ENCODE assay signal across 2 cellular contexts in genomic region chr12:52990206-52990605, GRCh38.
TF ChIP-seq lines count a peak whose summit lies in the region.

No MANE protein-coding gene starts in this region.

TF ChIP-seq in GM23338, 12 proteins besides CTCF, POLR2A, EP300 and RAD21:
- no peak for TF ChIP-seq ZNF331 (CRISPR knock-in tag; IDR thresholded peaks at IDR 0.05; ENCODE audit: low read depth)
- no peak for TF ChIP-seq STAT1 (IDR thresholded peaks at IDR 0.05; ENCODE audit: unreplicated experiment)
- no peak for TF ChIP-seq ZNF462 (CRISPR knock-in tag; IDR thresholded peaks at IDR 0.05)
- TF ChIP-seq JUNB (IDR thresholded peaks at IDR 0.05; ENCODE audit: unreplicated experiment): no peak
- no peak for TF ChIP-seq REST (IDR thresholded peaks at IDR 0.05; ENCODE audit: unreplicated experiment)
- no peak for TF ChIP-seq NANOG (IDR thresholded peaks at IDR 0.05; ENCODE audit: borderline replicate concordance)
- TF ChIP-seq ZNF114 (CRISPR knock-in tag; IDR thresholded peaks at IDR 0.05): no peak
- no peak for TF ChIP-seq ETS1 (IDR thresholded peaks at IDR 0.05)
- TF ChIP-seq EZH2phosphoT487 (IDR thresholded peaks at IDR 0.05; ENCODE audit: unreplicated experiment): no peak
- no peak for TF ChIP-seq CREB1 (CRISPR knock-in tag; IDR thresholded peaks at IDR 0.05; ENCODE audit: low read depth)
- TF ChIP-seq POLR2AphosphoS5 (IDR thresholded peaks at IDR 0.05; ENCODE audit: low read depth): no peak
- TF ChIP-seq EZH2 (IDR thresholded peaks at IDR 0.05; ENCODE audit: low read depth, unreplicated experiment): no peak

TF ChIP-seq in GM12891, 5 proteins besides CTCF, POLR2A, EP300 and RAD21:
- TF ChIP-seq POU2F2 (IDR thresholded peaks at IDR 0.05; ENCODE audit: low read depth, low read length) (no peak), TAF1 (IDR thresholded peaks at IDR 0.05; ENCODE audit: low read depth, low read length) (no peak), POLR2AphosphoS5 (IDR thresholded peaks at IDR 0.05; ENCODE audit: low read depth, low read length) (no peak), SPI1 (IDR thresholded peaks at IDR 0.05; ENCODE audit: low read depth, low read length) (no peak), PAX5 (IDR thresholded peaks at IDR 0.05; ENCODE audit: insufficient read depth, low read length, severe bottlenecking) (no peak)
